1 cellular context compared by ENCODE assay signal in genomic region chr10:86371691-86372090, GRCh38.
TF ChIP-seq lines count a peak whose summit lies in the region.

No MANE protein-coding gene starts in this region.

TF ChIP-seq in GM23338, 12 proteins besides CTCF, POLR2A, EP300 and RAD21 (continued from another document):
- TF ChIP-seq, protein P1, sequence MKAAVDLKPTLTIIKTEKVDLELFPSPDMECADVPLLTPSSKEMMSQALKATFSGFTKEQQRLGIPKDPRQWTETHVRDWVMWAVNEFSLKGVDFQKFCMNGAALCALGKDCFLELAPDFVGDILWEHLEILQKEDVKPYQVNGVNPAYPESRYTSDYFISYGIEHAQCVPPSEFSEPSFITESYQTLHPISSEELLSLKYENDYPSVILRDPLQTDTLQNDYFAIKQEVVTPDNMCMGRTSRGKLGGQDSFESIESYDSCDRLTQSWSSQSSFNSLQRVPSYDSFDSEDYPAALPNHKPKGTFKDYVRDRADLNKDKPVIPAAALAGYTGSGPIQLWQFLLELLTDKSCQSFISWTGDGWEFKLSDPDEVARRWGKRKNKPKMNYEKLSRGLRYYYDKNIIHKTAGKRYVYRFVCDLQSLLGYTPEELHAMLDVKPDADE (IDR thresholded peaks at IDR 0.05): no peak
- TF ChIP-seq NANOG (IDR thresholded peaks at IDR 0.05; ENCODE audit: borderline replicate concordance) (no peak), ZNF331 (CRISPR knock-in tag; IDR thresholded peaks at IDR 0.05; ENCODE audit: low read depth) (no peak), JUNB (IDR thresholded peaks at IDR 0.05; ENCODE audit: unreplicated experiment) (no peak), STAT1 (IDR thresholded peaks at IDR 0.05; ENCODE audit: unreplicated experiment) (no peak), POLR2AphosphoS5 (IDR thresholded peaks at IDR 0.05; ENCODE audit: low read depth) (no peak), CREB1 (CRISPR knock-in tag; IDR thresholded peaks at IDR 0.05; ENCODE audit: low read depth) (no peak), EZH2phosphoT487 (IDR thresholded peaks at IDR 0.05; ENCODE audit: unreplicated experiment) (no peak), ZNF462 (CRISPR knock-in tag; IDR thresholded peaks at IDR 0.05) (no peak)
TF ChIP-seq in GM23338: peak in this region for 0.
